In genomic region chr20:63253438-63254236, GRCh38 we compare ENCODE assay signal across 7 cellular contexts. TPM values are rescaled to one million over a fixed set of nuclear protein-coding genes. Genes with fewer than 3 reads are reported as not detected.
DNase-seq lines count a peak whose midpoint lies in the region; ATAC-seq, FAIRE-seq and TF ChIP-seq lines count a peak whose summit lies in the region.
"Had no signal": no experiment of that assay in that cellular context is flagged by ENCODE, and none has a peak within 500 bp of the region (broad histone marks: within the 10 kb centered on the region; RNA-seq: fewer than 3 reads in every experiment).

No MANE protein-coding gene starts in this region.

- no peak overlapping the region for H3K27ac Mint-ChIP-seq in endothelial cell (ENCODE audit: unreplicated experiment)
- H3K27ac Mint-ChIP-seq in activated CD8-positive, alpha-beta T cell treated with anti-CD3 and anti-CD28 coated beads, Interleukin-2, amount 10 ng/mL, durations not matched to agents 7 days and 5 days, result no peak overlapping the region
- H3K27ac Mint-ChIP-seq: activated naive CD8-positive, alpha-beta T cell treated with anti-CD3 and anti-CD28 coated beads, Interleukin-2, amount 10 ng/mL, durations not matched to agents 7 days and 5 days had no signal

- H3K4me1 Mint-ChIP-seq in endothelial cell (ENCODE audit: unreplicated experiment), result peaks cover 23% of the 10 kb centered on the region
- H3K4me1 Mint-ChIP-seq in activated CD8-positive, alpha-beta T cell treated with anti-CD3 and anti-CD28 coated beads, Interleukin-2, amount 10 ng/mL, durations not matched to agents 7 days and 5 days (ENCODE audit: low read depth), result no peaks in the 10 kb centered on the region

- no peak overlapping the region for H3K4me3 Mint-ChIP-seq in endothelial cell (ENCODE audit: unreplicated experiment)
- H3K4me3 Mint-ChIP-seq in activated CD8-positive, alpha-beta T cell treated with anti-CD3 and anti-CD28 coated beads, Interleukin-2, amount 10 ng/mL, durations not matched to agents 7 days and 5 days, result no peak overlapping the region
- H3K4me3 Mint-ChIP-seq: activated naive CD8-positive, alpha-beta T cell treated with anti-CD3 and anti-CD28 coated beads, Interleukin-2, amount 10 ng/mL, durations not matched to agents 7 days and 5 days had no signal

- ATAC-seq in GM18873 (IDR thresholded peaks at IDR 0.05; ENCODE audit: low FRiP score, unreplicated experiment) (no peak), HG03108 (IDR thresholded peaks at IDR 0.05; ENCODE audit: unreplicated experiment) (no peak)
- no peak for ATAC-seq in activated CD8-positive, alpha-beta T cell treated with anti-CD3 and anti-CD28 coated beads, Interleukin-2, amount 10 ng/mL, durations not matched to agents 7 days and 5 days

- CTCF ChIA-PET in activated CD8-positive, alpha-beta T cell treated with anti-CD3 and anti-CD28 coated beads, Interleukin-2, amount 10 ng/mL, durations not matched to agents 7 days and 5 days (lab: Charles Lee), result interaction anchor here (1.0 to 1.5 kb wide), 2 partner anchors 30 to 31 kb away, joined by 3 to 5 read pairs; no protein-coding TSS in a partner anchor

- H3K36me3 Mint-ChIP-seq in endothelial cell (ENCODE audit: low read depth, unreplicated experiment), result peaks cover 19% of the 10 kb centered on the region
- no peaks in the 10 kb centered on the region for H3K36me3 Mint-ChIP-seq in activated CD8-positive, alpha-beta T cell treated with anti-CD3 and anti-CD28 coated beads, Interleukin-2, amount 10 ng/mL, durations not matched to agents 7 days and 5 days (ENCODE audit: low read depth)
- H3K36me3 Mint-ChIP-seq: activated naive CD8-positive, alpha-beta T cell treated with anti-CD3 and anti-CD28 coated beads, Interleukin-2, amount 10 ng/mL, durations not matched to agents 7 days and 5 days had no signal

- DNase-seq in HTR-8/SVneo (ENCODE audit: insufficient read length, low spot score), result no peak
- DNase-seq in endothelial cell (ENCODE audit: low spot score), result peak; percentile 40
- DNase-seq in retinal pigment epithelial cell (ENCODE audit: low read depth), result no peak
- no peak for DNase-seq in activated CD8-positive, alpha-beta T cell treated with anti-CD3 and anti-CD28 coated beads, Interleukin-2, amount 10 ng/mL, durations not matched to agents 7 days and 5 days
- DNase-seq: activated naive CD8-positive, alpha-beta T cell treated with anti-CD3 and anti-CD28 coated beads, Interleukin-2, amount 10 ng/mL, durations not matched to agents 7 days and 5 days had no signal

- FAIRE-seq in HTR-8/SVneo (lab: Jason Lieb, UNC), result peak; percentile 26

- peak overlapping the region; percentile 32 for H3K4me3 ChIP-seq in retinal pigment epithelial cell (ENCODE audit: low read length)

- TF ChIP-seq CTCF in endothelial cell (IDR thresholded peaks at IDR 0.05; ENCODE audit: unreplicated experiment), result no peak
- TF ChIP-seq CTCF in retinal pigment epithelial cell (conservative IDR thresholded peaks at IDR 0.05; ENCODE audit: low read depth, low read length), result no peak

- peaks cover 4% of the 10 kb centered on the region for H3K9me3 Mint-ChIP-seq in endothelial cell (ENCODE audit: unreplicated experiment)
- H3K9me3 Mint-ChIP-seq in activated CD8-positive, alpha-beta T cell treated with anti-CD3 and anti-CD28 coated beads, Interleukin-2, amount 10 ng/mL, durations not matched to agents 7 days and 5 days (ENCODE audit: insufficient read depth), result no peaks in the 10 kb centered on the region
- H3K9me3 Mint-ChIP-seq: activated naive CD8-positive, alpha-beta T cell treated with anti-CD3 and anti-CD28 coated beads, Interleukin-2, amount 10 ng/mL, durations not matched to agents 7 days and 5 days had no signal

- H3K27me3 Mint-ChIP-seq in endothelial cell (ENCODE audit: unreplicated experiment), result peaks cover 13% of the 10 kb centered on the region
- H3K27me3 Mint-ChIP-seq in activated CD8-positive, alpha-beta T cell treated with anti-CD3 and anti-CD28 coated beads, Interleukin-2, amount 10 ng/mL, durations not matched to agents 7 days and 5 days (ENCODE audit: low read depth), result peaks cover 41% of the 10 kb centered on the region

- POLR2A ChIA-PET in activated CD8-positive, alpha-beta T cell treated with anti-CD3 and anti-CD28 coated beads, Interleukin-2, amount 10 ng/mL, durations not matched to agents 7 days and 5 days (lab: Charles Lee), result interaction anchor here (0.6 kb wide), 1 partner anchor 29 kb away, joined by 5 read pairs; no protein-coding TSS in a partner anchor

RNA-seq across cellular contexts. Expression of gene NKAIN4, which starts 0.6 kb away (rescaled TPM):
- 3.3 TPM for total RNA-seq in endothelial cell (ENCODE audit: unreplicated experiment)
- total RNA-seq in activated CD8-positive, alpha-beta T cell treated with anti-CD3 and anti-CD28 coated beads, Interleukin-2, amount 10 ng/mL, durations not matched to agents 7 days and 5 days, result not detected
- total RNA-seq: activated naive CD8-positive, alpha-beta T cell treated with anti-CD3 and anti-CD28 coated beads, Interleukin-2, amount 10 ng/mL, durations not matched to agents 7 days and 5 days had no signal

RNA-seq across cellular contexts. Expression of gene BIRC7, which starts 17.9 kb away (rescaled TPM):
- total RNA-seq in endothelial cell (ENCODE audit: unreplicated experiment), result not detected
- under 1 TPM; 0.37 to 0.74 TPM for total RNA-seq in activated CD8-positive, alpha-beta T cell treated with anti-CD3 and anti-CD28 coated beads, Interleukin-2, amount 10 ng/mL, durations not matched to agents 7 days and 5 days
- total RNA-seq: activated naive CD8-positive, alpha-beta T cell treated with anti-CD3 and anti-CD28 coated beads, Interleukin-2, amount 10 ng/mL, durations not matched to agents 7 days and 5 days had no signal

RNA-seq across cellular contexts. Expression of gene ARFGAP1, which starts 19.0 kb away (rescaled TPM):
- total RNA-seq in endothelial cell (ENCODE audit: unreplicated experiment), result 106 TPM
- 10 to 100 TPM; 68.7 to 75.6 TPM for total RNA-seq in activated CD8-positive, alpha-beta T cell treated with anti-CD3 and anti-CD28 coated beads, Interleukin-2, amount 10 ng/mL, durations not matched to agents 7 days and 5 days

RNA-seq across cellular contexts. Expression of gene YTHDF1, which starts 37.7 kb away (rescaled TPM):
- total RNA-seq in endothelial cell (ENCODE audit: unreplicated experiment), result 62.1 TPM
- 10 to 100 TPM; 36.2 to 38.7 TPM for total RNA-seq in activated CD8-positive, alpha-beta T cell treated with anti-CD3 and anti-CD28 coated beads, Interleukin-2, amount 10 ng/mL, durations not matched to agents 7 days and 5 days

RNA-seq across cellular contexts. Expression of gene COL20A1, which starts 39.3 kb away (rescaled TPM):
- total RNA-seq in endothelial cell (ENCODE audit: unreplicated experiment), result not detected
- not detected for total RNA-seq in activated CD8-positive, alpha-beta T cell treated with anti-CD3 and anti-CD28 coated beads, Interleukin-2, amount 10 ng/mL, durations not matched to agents 7 days and 5 days
